In genomic region chr1:201258132-201258531, GRCh38 we compare ENCODE assay signal across 2 cellular contexts.
TF ChIP-seq lines count a peak whose summit lies in the region.
"Not testable (repeated sequence)": the region's sequence is repeated elsewhere in the genome, so short reads cannot be mapped to it uniquely, and the experiment has no call there.

No MANE protein-coding gene starts in this region.

TF ChIP-seq in HEK293, 187 proteins besides CTCF, POLR2A, EP300 and RAD21:
- TF ChIP-seq ZNF600 (tag by site-specific recombination; IDR thresholded peaks at IDR 0.05), result 0 out of 2 replicates have a peak, but pooled peaks have one; percentile 35
- TF ChIP-seq ZBTB6 (tag by site-specific recombination; IDR thresholded peaks at IDR 0.05), result peak; percentile 93; the same call in 1 of the 2 replicates
- TF ChIP-seq ZNF366 (tag by site-specific recombination; conservative IDR thresholded peaks at IDR 0.05), result peak; percentile 81
- TF ChIP-seq ZNF169 (tag by site-specific recombination; IDR thresholded peaks at IDR 0.05), result peak; percentile 97

TF ChIP-seq in K562, 482 proteins besides CTCF, POLR2A, EP300 and RAD21:
- peak in 1 of 2 experiments; percentile 22; a peak in 1 of 4 replicates for TF ChIP-seq HDAC1 (IDR thresholded peaks at IDR 0.05)
- 0 out of 2 replicates have a peak, but pooled peaks have one; percentile 30 for TF ChIP-seq YBX1 (IDR thresholded peaks at IDR 0.05)
- peak; percentile 32; the same call in 1 of the 2 replicates for TF ChIP-seq CTBP1 (IDR thresholded peaks at IDR 0.05; ENCODE audit: borderline replicate concordance)
- TF ChIP-seq PBX2 (CRISPR knock-in tag; IDR thresholded peaks at IDR 0.05; ENCODE audit: low read depth), result not testable (repeated sequence)
- TF ChIP-seq PBX2 (tag; conservative IDR thresholded peaks at IDR 0.05; ENCODE audit: low read depth), result peak; percentile 21; the same call in 1 of the 2 replicates
TF ChIP-seq in K562: peak in this region for 4; not testable (repeated sequence) for 478.
